ENCODE assay signal across 8 cellular contexts in the genomic region with DNA sequence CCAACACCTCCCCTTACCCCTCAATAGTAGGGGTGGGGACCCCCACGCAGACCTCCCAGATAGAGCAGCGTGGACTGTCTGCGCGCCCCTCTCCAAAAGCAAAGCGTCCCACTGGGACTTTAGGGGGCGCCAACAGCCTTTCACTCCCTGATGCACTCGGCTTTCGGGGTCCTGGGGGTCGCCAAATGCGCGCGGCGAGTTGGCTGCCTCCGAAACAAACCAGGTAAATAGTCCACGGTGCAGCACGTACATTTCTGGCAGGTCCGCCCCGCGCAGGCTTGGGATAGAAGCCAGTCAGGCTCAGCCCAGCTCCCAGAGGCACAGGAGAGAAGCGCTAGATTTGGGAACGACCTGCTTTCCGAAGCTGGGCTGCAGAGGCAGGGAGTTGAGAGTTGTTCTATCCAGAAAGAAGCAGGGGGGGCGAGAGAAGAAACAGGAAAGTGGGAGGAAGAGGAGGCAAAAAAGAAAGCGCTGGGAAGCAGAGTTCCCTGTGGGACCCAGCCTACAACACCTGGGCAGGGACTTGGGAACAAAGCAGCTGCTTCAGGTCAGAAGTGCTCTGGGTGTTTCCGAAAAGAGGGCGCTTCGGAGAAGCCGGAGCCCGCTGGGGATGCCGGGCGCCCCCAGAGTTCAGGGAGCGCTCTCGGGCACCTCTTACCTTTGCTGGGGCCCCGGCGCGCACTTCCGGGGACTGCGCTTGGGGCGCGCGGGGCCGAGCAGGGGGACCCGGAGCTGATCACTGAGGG. TPM values are rescaled to one million over a fixed set of nuclear protein-coding genes. Genes with fewer than 3 reads are reported as not detected.
DNase-seq lines count a peak whose midpoint lies in the region; ATAC-seq and TF ChIP-seq lines count a peak whose summit lies in the region.

No MANE protein-coding gene starts in this region.

- peak overlapping the region in 2 of 4 donors; percentile 46 to 60 for H3K27ac ChIP-seq in gastrocnemius medialis

- no peak for TF ChIP-seq POLR2A in gastrocnemius medialis (IDR thresholded peaks at IDR 0.05)

- POLR2A ChIA-PET in activated CD8-positive, alpha-beta T cell treated with anti-CD3 and anti-CD28 coated beads, Interleukin-2, amount 10 ng/mL, durations not matched to agents 7 days and 5 days (lab: Charles Lee): no interaction called here

- H3K4me1 Mint-ChIP-seq in activated CD8-positive, alpha-beta T cell treated with anti-CD3 and anti-CD28 coated beads, Interleukin-2, amount 10 ng/mL, durations not matched to agents 7 days and 5 days (ENCODE audit: low read depth): peaks cover 25% of the 10 kb centered on the region
- no peaks in the 10 kb centered on the region for H3K4me1 Mint-ChIP-seq in CD14-positive monocyte

- ATAC-seq in HG02678 (IDR thresholded peaks at IDR 0.05; ENCODE audit: unreplicated experiment) (peak; percentile 48), left ventricle myocardium superior (peak; percentile 73), gastrocnemius medialis (no peak)
- ATAC-seq in activated CD8-positive, alpha-beta T cell treated with anti-CD3 and anti-CD28 coated beads, Interleukin-2, amount 10 ng/mL, durations not matched to agents 7 days and 5 days: peak; percentile 85

- no peaks in the 10 kb centered on the region for H3K9me3 Mint-ChIP-seq in activated CD8-positive, alpha-beta T cell treated with anti-CD3 and anti-CD28 coated beads, Interleukin-2, amount 10 ng/mL, durations not matched to agents 7 days and 5 days (ENCODE audit: insufficient read depth)
- H3K9me3 Mint-ChIP-seq in CD14-positive monocyte: peaks cover 0 to 6% (median 2%) of the 10 kb centered on the region in 7 donors

- no peaks in the 10 kb centered on the region for H3K36me3 ChIP-seq in gastrocnemius medialis

- in situ Hi-C loops in gastrocnemius medialis (cut with MboI; ENCODE audit: low sequenced_read_pairs in 4 of 4): no loop called here

- H3K9me3 ChIP-seq in gastrocnemius medialis: no peaks in the 10 kb centered on the region

- peak overlapping the region; percentile 53 to 61 (median 57) for H3K4me3 ChIP-seq in gastrocnemius medialis

- no peak for TF ChIP-seq CTCF in gastrocnemius medialis (IDR thresholded peaks at IDR 0.05 in 4 of 5, conservative IDR thresholded peaks at IDR 0.05 in 1 of 5)
- no peak for TF ChIP-seq CTCF in CD14-positive monocyte (IDR thresholded peaks at IDR 0.05)

- CTCF ChIA-PET in activated CD8-positive, alpha-beta T cell treated with anti-CD3 and anti-CD28 coated beads, Interleukin-2, amount 10 ng/mL, durations not matched to agents 7 days and 5 days (lab: Charles Lee): no interaction called here

- H3K27ac Mint-ChIP-seq in activated CD8-positive, alpha-beta T cell treated with anti-CD3 and anti-CD28 coated beads, Interleukin-2, amount 10 ng/mL, durations not matched to agents 7 days and 5 days: no peak overlapping the region
- no peak overlapping the region for H3K27ac Mint-ChIP-seq in CD14-positive monocyte

- H3K27me3 Mint-ChIP-seq in activated CD8-positive, alpha-beta T cell treated with anti-CD3 and anti-CD28 coated beads, Interleukin-2, amount 10 ng/mL, durations not matched to agents 7 days and 5 days (ENCODE audit: low read depth): peaks cover 46% of the 10 kb centered on the region
- H3K27me3 Mint-ChIP-seq in CD14-positive monocyte (ENCODE audit: low read depth in 3 of 3): peaks cover 33 to 46% (median 38%) of the 10 kb centered on the region in 3 donors

- intact Hi-C loops in left ventricle myocardium superior (cut with micrococcal nuclease) (no loop called here), gastrocnemius medialis (cut with DNase I; ENCODE audit: low total_unique reads) (no loop called here), CD14-positive monocyte (cut with micrococcal nuclease) (no loop called here)

- H3K4me1 ChIP-seq in gastrocnemius medialis: peaks cover 3 to 6% of the 10 kb centered on the region in 2 donors

- no peaks in the 10 kb centered on the region for H3K36me3 Mint-ChIP-seq in activated CD8-positive, alpha-beta T cell treated with anti-CD3 and anti-CD28 coated beads, Interleukin-2, amount 10 ng/mL, durations not matched to agents 7 days and 5 days (ENCODE audit: low read depth)
- H3K36me3 Mint-ChIP-seq in CD14-positive monocyte: no peaks in the 10 kb centered on the region

- peak overlapping the region; percentile 75 for H3K4me3 Mint-ChIP-seq in activated CD8-positive, alpha-beta T cell treated with anti-CD3 and anti-CD28 coated beads, Interleukin-2, amount 10 ng/mL, durations not matched to agents 7 days and 5 days
- H3K4me3 Mint-ChIP-seq in CD14-positive monocyte: peak overlapping the region in 1 of 2 donors; percentile 85

- peak; percentile 22 for DNase-seq in DMS 273 treated with DMSO at 0.1 percent for 48 hours (lab: John Stamatoyannopoulos, UW)
- peak; percentile 23 for DNase-seq in activated CD8-positive, alpha-beta T cell treated with anti-CD3 and anti-CD28 coated beads, Interleukin-2, amount 10 ng/mL, durations not matched to agents 7 days and 5 days
- peak; percentile 30 for DNase-seq in left ventricle myocardium superior
- no peak for DNase-seq in gastrocnemius medialis
- DNase-seq in stimulated activated CD4-positive, alpha-beta T cell treated with anti-CD3 and anti-CD28 coated beads, Interleukin-1b, Interleukin-23, amount 100 ng/mL, for 48 hours: no peak
- no peak for DNase-seq in inferior parietal cortex (ENCODE audit: extremely low spot score)
- no peak for DNase-seq in CD14-positive monocyte (ENCODE audit: low spot score)

- H3K27me3 ChIP-seq in gastrocnemius medialis: peaks cover 0 to 14% (median 3%) of the 10 kb centered on the region in 3 donors

RNA-seq across cellular contexts. Expression of a gene that starts 0.5 kb away (rescaled TPM):
- total RNA-seq in activated CD8-positive, alpha-beta T cell treated with anti-CD3 and anti-CD28 coated beads, Interleukin-2, amount 10 ng/mL, durations not matched to agents 7 days and 5 days: not detected
- total RNA-seq in left ventricle myocardium superior (0.94 TPM), gastrocnemius medialis (1 to 10 TPM in 2 of 4 donors, under 1 TPM in 2; 0.16 to 2.4 (median 0.82) TPM)
- not detected for polyA plus RNA-seq in CD14-positive monocyte

Comparison
In these comparisons a context has a peak if more than half of its experiments do, and no peak if none do; other contexts are left out.
1. DNase-seq: peak in DMS 273 treated with DMSO at 0.1 percent for 48 hours (single experiment), activated CD8-positive, alpha-beta T cell treated with anti-CD3 and anti-CD28 coated beads, Interleukin-2, amount 10 ng/mL, durations not matched to agents 7 days and 5 days (single experiment) and left ventricle myocardium superior (single experiment); none in gastrocnemius medialis (0 of 2), stimulated activated CD4-positive, alpha-beta T cell treated with anti-CD3 and anti-CD28 coated beads, Interleukin-1b, Interleukin-23, amount 100 ng/mL, for 48 hours (single experiment), inferior parietal cortex (single experiment) and CD14-positive monocyte (single experiment).
2. ATAC-seq: peak in HG02678 (single experiment), activated CD8-positive, alpha-beta T cell treated with anti-CD3 and anti-CD28 coated beads, Interleukin-2, amount 10 ng/mL, durations not matched to agents 7 days and 5 days (single experiment) and left ventricle myocardium superior (single experiment); none in gastrocnemius medialis (0 of 2).